In the genomic region with DNA sequence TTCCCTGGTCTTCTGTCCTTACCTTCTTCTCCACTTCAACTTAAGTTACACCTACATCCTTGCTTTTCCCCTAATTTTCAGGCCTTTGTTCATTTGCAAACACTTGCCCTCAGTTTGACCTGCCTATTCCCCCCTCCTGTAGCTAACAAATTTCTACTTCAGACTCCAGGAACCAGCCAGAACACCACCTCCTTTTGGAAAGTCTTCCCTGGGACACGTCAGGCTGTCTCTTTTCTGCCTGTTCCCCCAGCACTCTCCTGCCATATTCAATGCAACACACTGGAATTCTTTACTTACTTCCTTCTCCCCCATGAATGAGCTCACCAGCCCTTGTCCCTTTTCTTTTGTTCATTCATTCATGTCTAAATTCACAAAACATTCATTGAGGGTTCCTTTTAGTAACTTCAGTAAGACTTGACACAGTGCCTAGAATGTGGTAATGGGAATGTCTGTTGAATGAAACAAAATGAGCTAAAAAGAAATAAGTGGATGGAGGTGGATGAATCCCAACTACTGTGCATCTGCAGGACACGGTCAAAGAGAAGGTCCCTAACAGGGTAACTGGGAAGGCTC, we compare ENCODE assay signal across 17 cellular contexts.
DNase-seq lines count a peak whose midpoint lies in the region; ATAC-seq, FAIRE-seq and TF ChIP-seq lines count a peak whose summit lies in the region.
"Had no signal": no experiment of that assay in that cellular context is flagged by ENCODE, and none has a peak within 500 bp of the region (broad histone marks: within the 10 kb centered on the region; RNA-seq: fewer than 3 reads in every experiment).

No MANE protein-coding gene starts in this region.

- no peak overlapping the region for H3K14ac ChIP-seq in H1 (ENCODE audit: insufficient read length)

- no peak overlapping the region for H3K56ac ChIP-seq in H1 (replicated peaks; ENCODE audit: insufficient read length, low read depth, low read length)

- no peaks in the 10 kb centered on the region for H3K9me3 ChIP-seq in H1 (ENCODE audit: insufficient read depth in 2 of 2, low read depth in 1 of 2, low read length in 1 of 2)
- H3K9me3 ChIP-seq in stomach smooth muscle (ENCODE audit: control insufficient read depth in 2 of 2, low read length in 2 of 2): no peaks in the 10 kb centered on the region
- H3K9me3 ChIP-seq: BLaER1, stomach had no signal

- no peak for TF ChIP-seq RAD21 in H1 (IDR thresholded peaks at IDR 0.05 in 1 of 2, conservative IDR thresholded peaks at IDR 0.05 in 1 of 2; ENCODE audit: low read depth in 2 of 2, low read length in 2 of 2)

- no peak for TF ChIP-seq CTCF in H1 (IDR thresholded peaks at IDR 0.05; ENCODE audit: control extremely low read depth in 1 of 3, insufficient read depth in 1 of 3, low read depth in 1 of 3, low read length in 3 of 3)

- DNase-seq in M059J (ENCODE audit: low read depth) (peak; percentile 63), H1 (ENCODE audit: low read depth in 1 of 2, low spot score in 2 of 2) (no peak), kidney glomerular epithelial cell (lab: John Stamatoyannopoulos, UW) (peak; percentile 18), left cardiac atrium (no peak)
- DNase-seq: activated CD4-positive, alpha-beta T cell treated with anti-CD3 and anti-CD28 coated beads for 48 hours; activated CD8-positive, alpha-beta memory T cell treated with anti-CD3 and anti-CD28 coated beads, Interleukin-2, amount 50 U/mL, for 48 hours; activated naive CD4-positive, alpha-beta T cell treated with Interleukin-2 at 50 U/mL for 16 hours; aorta; dermis blood vessel endothelial cell; naive thymus-derived CD8-positive, alpha-beta T cell; NCI-H2107; NCI-H526 treated with DMSO at 0.1 percent for 48 hours; stomach had no signal

- H3K27ac ChIP-seq in H1 (ENCODE audit: low read depth, low read length) (no peak overlapping the region), stomach smooth muscle (ENCODE audit: low read length) (peak overlapping the region; percentile 13)
- H3K27ac ChIP-seq: BLaER1 had no signal

- H3K4me3 ChIP-seq in H1 (ENCODE audit: extremely low read depth in 1 of 4, insufficient read depth in 2 of 4, low read depth in 3 of 4, low read length in 4 of 4) (no peak overlapping the region), stomach smooth muscle (ENCODE audit: low read length in 2 of 2) (no peak overlapping the region)
- H3K4me3 ChIP-seq: BLaER1, stomach had no signal

- H4K8ac ChIP-seq in H1 (ENCODE audit: extremely low read depth, insufficient read depth, low read length): no peak overlapping the region

- no peak overlapping the region for H2BK120ac ChIP-seq in H1 (replicated peaks; ENCODE audit: low read depth, low read length)

- H3K4me2 ChIP-seq in H1 (ENCODE audit: insufficient read depth in 1 of 2, low read depth in 2 of 2, low read length in 2 of 2): no peak overlapping the region
- H3K4me2 ChIP-seq: BLaER1 had no signal

- H3K36me3 ChIP-seq in H1 (ENCODE audit: control insufficient read depth in 2 of 4, insufficient read depth in 4 of 4, low read length in 3 of 4) (no peaks in the 10 kb centered on the region), stomach smooth muscle (ENCODE audit: control insufficient read depth in 2 of 2, insufficient read depth in 2 of 2, low read length in 2 of 2) (no peaks in the 10 kb centered on the region)
- H3K36me3 ChIP-seq: BLaER1, stomach had no signal

- H2BK20ac ChIP-seq in H1 (ENCODE audit: low read length): no peak overlapping the region

- CTCF ChIA-PET in H1 (lab: Charles Lee; ENCODE audit: partially characterized antibody): interaction anchor here (0.5 to 3.3 kb wide), 7 partner anchors 8 to 552 kb away, joined by 3 to 19 read pairs (median 5); no protein-coding TSS in a partner anchor

- H3K9ac ChIP-seq in H1 (replicated peaks in 1 of 4; ENCODE audit: extremely low read depth in 1 of 4, low read depth in 3 of 4, low read length in 3 of 4) (no peak overlapping the region), stomach smooth muscle (ENCODE audit: low read length in 2 of 2) (no peak overlapping the region)
- H3K9ac ChIP-seq: BLaER1 had no signal

- H3K79me1 ChIP-seq in H1 (ENCODE audit: low read depth, low read length): no peaks in the 10 kb centered on the region

- ATAC-seq in HG02678 (IDR thresholded peaks at IDR 0.05; ENCODE audit: unreplicated experiment) (no peak), HG03460 (IDR thresholded peaks at IDR 0.05; ENCODE audit: unreplicated experiment) (no peak), left cardiac atrium (no peak)
- ATAC-seq: naive thymus-derived CD8-positive, alpha-beta T cell had no signal

- no peak overlapping the region for H3K4ac ChIP-seq in H1 (replicated peaks; ENCODE audit: insufficient read length, low read depth, low read length)

- H3K4me1 ChIP-seq in H1 (replicated peaks in 1 of 4; ENCODE audit: control insufficient read depth in 3 of 4, insufficient read depth in 4 of 4, low read length in 3 of 4) (peaks cover 0 to 7% (median 0%) of the 10 kb centered on the region in 4 experiments; a peak in 1 of 7 replicates), stomach smooth muscle (ENCODE audit: control insufficient read depth, insufficient read depth, low read length) (peaks cover 24% of the 10 kb centered on the region)
- H3K4me1 ChIP-seq: BLaER1 had no signal

- H4K5ac ChIP-seq in H1 (ENCODE audit: insufficient read length, low read depth, low read length): no peak overlapping the region

- 88% methylated on average over 2 of the region's 2 CpGs; no CpG with 5 or more reads in 1 of the 2 experiments for WGBS in H1 (ENCODE audit: extremely low coverage in 1 of 2, insufficient coverage in 1 of 2, insufficient read length in 1 of 2, insufficient replicate concordance in 2 of 2, low coverage in 1 of 2, low lambda C conversion rate in 2 of 2, missing lambda C conversion rate in 1 of 2), 2 experiments

- no peak for TF ChIP-seq POLR2A in H1 (IDR thresholded peaks at IDR 0.05; ENCODE audit: control extremely low read depth in 1 of 2, low read depth in 2 of 2, low read length in 2 of 2)

- no peaks in the 10 kb centered on the region for H4K20me1 ChIP-seq in H1 (replicated peaks in 1 of 2; ENCODE audit: control insufficient read depth in 1 of 2, insufficient read depth in 2 of 2, low read length in 2 of 2)
- H4K20me1 ChIP-seq: BLaER1 had no signal

- H2BK12ac ChIP-seq in H1 (ENCODE audit: low read depth, low read length): no peak overlapping the region

- no peaks in the 10 kb centered on the region for H3K23me2 ChIP-seq in H1 (ENCODE audit: low read depth, low read length)

- H2AFZ ChIP-seq in H1 (ENCODE audit: low read length): no peak overlapping the region

- H2AK5ac ChIP-seq in H1 (ENCODE audit: low read depth, low read length): no peak overlapping the region

- no peak overlapping the region for H4K91ac ChIP-seq in H1 (replicated peaks; ENCODE audit: insufficient read length, low read length)

- FAIRE-seq in H1 (lab: Jason Lieb, UNC): no peak

- H2BK5ac ChIP-seq in H1 (ENCODE audit: low read depth, low read length): no peak overlapping the region

- H3K79me2 ChIP-seq in H1 (ENCODE audit: control insufficient read depth in 1 of 2, insufficient read depth in 2 of 2, low read length in 2 of 2): no peaks in the 10 kb centered on the region

- H3K18ac ChIP-seq in H1 (ENCODE audit: extremely low read depth, low read length): no peak overlapping the region

- POLR2A ChIA-PET in H1 (lab: Charles Lee; ENCODE audit: partially characterized antibody): no interaction called here

- peak overlapping the region; percentile 62; the same call in 1 of the 2 replicates for H2BK15ac ChIP-seq in H1 (ENCODE audit: low read length)

- intact Hi-C loops in left cardiac atrium (cut with DNase I): loop anchor here (5.0 to 10.0 kb wide), 2 partner anchors 233 to 555 kb away; no protein-coding TSS in a partner anchor

- no peak for TF ChIP-seq EP300 in H1 (IDR thresholded peaks at IDR 0.05; ENCODE audit: borderline replicate concordance in 1 of 2, low read depth in 2 of 2, low read length in 2 of 2)

- H3K27me3 ChIP-seq in H1 (replicated peaks in 1 of 4; ENCODE audit: control insufficient read depth in 3 of 4, extremely low read depth in 1 of 4, insufficient read depth in 3 of 4, low read length in 3 of 4) (no peaks in the 10 kb centered on the region), stomach smooth muscle (ENCODE audit: control insufficient read depth in 1 of 2, insufficient read depth in 2 of 2, low read length in 2 of 2) (no peaks in the 10 kb centered on the region)
- H3K27me3 ChIP-seq: BLaER1 had no signal

- no peak overlapping the region for H3K23ac ChIP-seq in H1 (ENCODE audit: insufficient read length)

TF ChIP-seq in H1, 55 proteins besides CTCF, POLR2A, EP300 and RAD21 (continues in another document):
- no peak for TF ChIP-seq BACH1 (IDR thresholded peaks at IDR 0.05; ENCODE audit: low read length)
- TF ChIP-seq CTBP2 (IDR thresholded peaks at IDR 0.05; ENCODE audit: borderline replicate concordance, insufficient read depth, insufficient read length, low read length): no peak
- no peak for TF ChIP-seq RXRA (IDR thresholded peaks at IDR 0.05; ENCODE audit: insufficient read depth, low read depth, low read length)
- no peak for TF ChIP-seq BCL11A (IDR thresholded peaks at IDR 0.05; ENCODE audit: low read depth in 2 of 2, low read length in 2 of 2)

Comparison
In these comparisons a context has a peak if more than half of its experiments do, and no peak if none do; other contexts are left out.
1. DNase-seq: peak in M059J (single experiment) and kidney glomerular epithelial cell (single experiment); none in H1 (0 of 2) and left cardiac atrium (single experiment).